Comparison of ENCODE assay signal across 23 cellular contexts in the genomic region with DNA sequence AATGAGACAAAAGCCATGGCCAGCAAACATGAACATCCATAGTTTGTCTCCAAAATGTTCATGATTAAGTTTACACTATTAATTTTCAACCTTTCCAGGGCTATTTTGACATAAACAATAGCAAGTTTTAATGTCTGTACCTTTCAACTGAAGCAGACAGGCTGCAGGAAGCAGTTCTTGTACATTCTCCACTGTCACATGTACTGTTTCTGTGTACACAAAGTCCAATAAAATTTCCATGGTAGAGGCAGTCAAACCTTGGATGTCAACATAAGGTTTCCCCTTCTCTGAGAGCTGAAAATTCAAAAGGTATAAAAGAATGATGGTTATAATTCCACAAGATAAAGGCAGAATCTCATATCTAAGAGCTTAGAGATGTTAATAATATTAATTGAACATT. TPM values are rescaled to one million over a fixed set of nuclear protein-coding genes. Genes with fewer than 3 reads are reported as not detected.
A peak's percentile ranks its signal among the peaks of the same experiment; 100 is the strongest.
DNase-seq lines count a peak whose midpoint lies in the region; ATAC-seq and TF ChIP-seq lines count a peak whose summit lies in the region.
"Had no signal": no experiment of that assay in that cellular context is flagged by ENCODE, and none has a peak within 500 bp of the region (broad histone marks: within the 10 kb centered on the region; RNA-seq: fewer than 3 reads in every experiment).

No MANE protein-coding gene starts in this region.

- intact Hi-C loops in mucosa of descending colon (cut with DNase I, micrococcal nuclease), result no loop called here
- intact Hi-C loops in right lobe of liver (cut with DNase I), result no loop called here

- peaks cover 92% of the 10 kb centered on the region for H3K4me1 ChIP-seq in KMS-11 (ENCODE audit: low read depth, poor library complexity, severe bottlenecking)
- H3K4me1 ChIP-seq in mucosa of descending colon (ENCODE audit: low read depth), result no peaks in the 10 kb centered on the region
- H3K4me1 ChIP-seq in right lobe of liver, result peaks cover 0 to 5% (median 0%) of the 10 kb centered on the region in 4 donors
- H3K4me1 ChIP-seq: A549, BE2C, HAP-1 had no signal

- peaks cover 29% of the 10 kb centered on the region; the same call in 1 of the 2 replicates for H3K36me3 ChIP-seq in KMS-11 (ENCODE audit: insufficient read depth)
- peaks cover 22% of the 10 kb centered on the region for H3K36me3 ChIP-seq in mucosa of descending colon (ENCODE audit: low read depth)
- peaks cover 0 to 57% (median 25%) of the 10 kb centered on the region in 4 donors for H3K36me3 ChIP-seq in right lobe of liver

- no peak overlapping the region for H3K9ac ChIP-seq in KMS-11
- H3K9ac ChIP-seq: BLaER1 treated with 17β-estradiol and CSF1 and Interleukin-3, amounts not matched to agents 10 nM and 100 nM had no signal

- peak; percentile 67 for ATAC-seq in mucosa of descending colon
- ATAC-seq in GM19328 (IDR thresholded peaks at IDR 0.05; ENCODE audit: unreplicated experiment), result no peak
- no peak for ATAC-seq in right lobe of liver
- ATAC-seq: A549 had no signal

- no peak for TF ChIP-seq POLR2A in right lobe of liver (IDR thresholded peaks at IDR 0.05)

- TF ChIP-seq CTCF in 22Rv1 (IDR thresholded peaks at IDR 0.05), result no peak
- TF ChIP-seq CTCF in KMS-11 (conservative IDR thresholded peaks at IDR 0.05; ENCODE audit: low read depth, low read length), result no peak
- TF ChIP-seq CTCF in VCaP (conservative IDR thresholded peaks at IDR 0.05), result no peak
- no peak for TF ChIP-seq CTCF in mucosa of descending colon (IDR thresholded peaks at IDR 0.05)
- TF ChIP-seq CTCF in right lobe of liver (IDR thresholded peaks at IDR 0.05), result no peak

- no peak overlapping the region for H3K4me3 ChIP-seq in KMS-11 (IDR thresholded peaks at IDR 0.05; ENCODE audit: insufficient read depth, low read depth, low read length)
- no peak overlapping the region for H3K4me3 ChIP-seq in mucosa of descending colon
- no peak overlapping the region for H3K4me3 ChIP-seq in right lobe of liver
- H3K4me3 ChIP-seq: A549; BLaER1 treated with 17β-estradiol and CSF1 and Interleukin-3, amounts not matched to agents 10 nM and 100 nM; HAP-1 had no signal

- peak overlapping the region; percentile 1; the same call in 1 of the 2 replicates for H3K4me2 ChIP-seq in KMS-11
- H3K4me2 ChIP-seq: A549; BLaER1 treated with 17β-estradiol and CSF1 and Interleukin-3, amounts not matched to agents 10 nM and 100 nM had no signal

- peak overlapping the region; percentile 22 for H3K27ac ChIP-seq in 22Rv1
- H3K27ac ChIP-seq in KMS-11, result peak overlapping the region; percentile 86; the same call in 1 of the 2 replicates
- peak overlapping the region; percentile 92 for H3K27ac ChIP-seq in VCaP
- no peak overlapping the region for H3K27ac ChIP-seq in right lobe of liver
- H3K27ac ChIP-seq: A549; BLaER1 treated with 17β-estradiol and CSF1 and Interleukin-3, amounts not matched to agents 10 nM and 100 nM had no signal

- no peaks in the 10 kb centered on the region for H4K20me1 ChIP-seq in KMS-11 (ENCODE audit: insufficient read depth)

- no peak for DNase-seq in mucosa of descending colon
- no peak for DNase-seq in stimulated activated CD4-positive, alpha-beta T cell treated with anti-CD3 and anti-CD28 coated beads, Interleukin-15, amount 100 ng/mL, for 24 hours
- no peak for DNase-seq in stimulated activated CD4-positive, alpha-beta T cell treated with anti-CD3 and anti-CD28 coated beads, Interleukin-1b, Interleukin-23, amount 100 ng/mL, for 48 hours
- DNase-seq in right lobe of liver, result no peak
- DNase-seq: 8988T; ACHN; AML-193; BE2C; Calu3; CD4-positive, alpha-beta memory T cell; COR-L47; DMS53; DMS79 treated with DMSO at 0.1 percent for 48 hours; GF-D8; GOT3; HFFc6 had no signal

- no peaks in the 10 kb centered on the region for H3K9me3 ChIP-seq in mucosa of descending colon
- no peaks in the 10 kb centered on the region for H3K9me3 ChIP-seq in right lobe of liver
- H3K9me3 ChIP-seq: A549; BE2C; BLaER1 treated with 17β-estradiol and CSF1 and Interleukin-3, amounts not matched to agents 10 nM and 100 nM; HAP-1 had no signal

- peaks cover 44% of the 10 kb centered on the region for H3K79me2 ChIP-seq in KMS-11 (ENCODE audit: insufficient read depth, low read depth)

- H2AFZ ChIP-seq in KMS-11 (ENCODE audit: low read depth), result no peak overlapping the region

- H3K27me3 ChIP-seq in KMS-11 (ENCODE audit: insufficient read depth, low read depth) (no peaks in the 10 kb centered on the region), right lobe of liver (no peaks in the 10 kb centered on the region)
- H3K27me3 ChIP-seq: BE2C; BLaER1 treated with 17β-estradiol and CSF1 and Interleukin-3, amounts not matched to agents 10 nM and 100 nM had no signal

RNA-seq across cellular contexts. Expression of gene KLHL12, which starts 7.4 kb away (rescaled TPM):
- total RNA-seq in mucosa of descending colon (10 to 100 TPM; 26.4 to 33.4 (median 28.2) TPM), right lobe of liver (10 to 100 TPM; 10.7 to 13.0 (median 12.3) TPM)

RNA-seq across cellular contexts. Expression of gene RABIF, which starts 30.7 kb away (rescaled TPM):
- total RNA-seq in mucosa of descending colon (10 to 100 TPM; 11.7 to 14.7 (median 11.9) TPM), right lobe of liver (1 to 10 TPM; 2.6 to 6.3 (median 4.5) TPM)

RNA-seq across cellular contexts. Expression of gene ADIPOR1, which starts 38.5 kb away (rescaled TPM):
- total RNA-seq in mucosa of descending colon, result 10 to 100 TPM; 61.6 to 78.4 (median 65.8) TPM
- 10 to 100 TPM; 49.3 to 88.3 (median 61.1) TPM for total RNA-seq in right lobe of liver

RNA-seq across cellular contexts. Expression of gene CYB5R1, which starts 47.4 kb away (rescaled TPM):
- total RNA-seq in mucosa of descending colon (10 to 100 TPM; 22.6 to 44.8 (median 28.4) TPM), right lobe of liver (10 to 100 TPM; 29.6 to 42.7 (median 36.4) TPM)

Comparison
In these comparisons a context has a peak if more than half of its experiments do, and no peak if none do; other contexts are left out.
1. H3K27ac ChIP-seq: peak in 22Rv1 (single experiment), KMS-11 (single experiment) and VCaP (single experiment); none in right lobe of liver (0 of 3).